Comparison of ENCODE assay signal across 14 cellular contexts in genomic region chr10:5658871-5659618, GRCh38. TPM values are rescaled to one million over a fixed set of nuclear protein-coding genes. Genes with fewer than 3 reads are reported as not detected.
DNase-seq lines count a peak whose midpoint lies in the region; ATAC-seq and TF ChIP-seq lines count a peak whose summit lies in the region.
"Had no signal": no experiment of that assay in that cellular context is flagged by ENCODE, and none has a peak within 500 bp of the region (broad histone marks: within the 10 kb centered on the region; RNA-seq: fewer than 3 reads in every experiment).

No MANE protein-coding gene starts in this region.

- no peak for TF ChIP-seq CTCF in OCI-LY7 (conservative IDR thresholded peaks at IDR 0.05; ENCODE audit: low read length)
- no peak for TF ChIP-seq CTCF in psoas muscle (IDR thresholded peaks at IDR 0.05)

- no peaks in the 10 kb centered on the region for H3K9me3 ChIP-seq in OCI-LY7 (ENCODE audit: low read length)
- H3K9me3 ChIP-seq in psoas muscle, result no peaks in the 10 kb centered on the region
- H3K9me3 ChIP-seq: mucosa of descending colon had no signal

- intact Hi-C loops in OCI-LY7 (cut with micrococcal nuclease; ENCODE audit: unreplicated experiment) (loop anchor here (10.0 kb wide), 1 partner anchor 686 kb away; no protein-coding TSS in a partner anchor), psoas muscle (cut with DNase I) (no loop called here)

- peak; percentile 58 for DNase-seq in ELF-1 (ENCODE audit: low read depth, low spot score)
- peak; percentile 51 for DNase-seq in OCI-LY7 (ENCODE audit: low spot score)
- peak; percentile 57 for DNase-seq in iPS-NIHi7 (ENCODE audit: extremely low spot score)
- no peak for DNase-seq in psoas muscle
- DNase-seq in cerebellum (ENCODE audit: low spot score), result no peak
- no peak for DNase-seq in NCI-H187 (lab: John Stamatoyannopoulos, UW)
- DNase-seq: activated B cell treated with CpG ODN at 0.5 μM for 24 hours, anterior cingulate cortex, cortex of kidney, MM.1S, NCI-H2081 treated with DMSO at 0.1 percent for 48 hours had no signal

- peak overlapping the region; percentile 93 for H3K4me2 ChIP-seq in OCI-LY7 (ENCODE audit: low read length)

- no peaks in the 10 kb centered on the region for H3K9me2 ChIP-seq in OCI-LY7 (ENCODE audit: insufficient read depth, low read length)

- WGBS in psoas muscle, 3 donors, result 60 to 83% (median 61%) methylated on average over 20 of the region's 20 CpGs

- H3K4me1 ChIP-seq in OCI-LY7 (ENCODE audit: insufficient read depth, low read length, poor library complexity, severe bottlenecking) (peaks cover 100% of the 10 kb centered on the region), psoas muscle (no peaks in the 10 kb centered on the region)

- no peak overlapping the region; the same call in 1 of the 2 replicates for H2AFZ ChIP-seq in OCI-LY7 (ENCODE audit: low read length)

- no peaks in the 10 kb centered on the region for H3K36me3 ChIP-seq in OCI-LY7 (ENCODE audit: insufficient read depth, low read length)
- no peaks in the 10 kb centered on the region for H3K36me3 ChIP-seq in psoas muscle (ENCODE audit: insufficient read depth in 1 of 2, low read depth in 1 of 2)

- H3K4me3 ChIP-seq in OCI-LY7 (ENCODE audit: low read depth, low read length, poor library complexity, severe bottlenecking), result peak overlapping the region; percentile 30
- H3K4me3 ChIP-seq in psoas muscle, result no peak overlapping the region
- H3K4me3 ChIP-seq: mucosa of descending colon had no signal

- POLR2A ChIA-PET in OCI-LY7 (lab: Charles Lee), result interaction anchor here (1.0 to 9.1 kb wide), 4 partner anchors 8 to 38 kb away, joined by 3 to 142 read pairs (median 6); no protein-coding TSS in a partner anchor

- H3K27me3 ChIP-seq in psoas muscle (ENCODE audit: insufficient read depth in 3 of 3, low read length in 2 of 3), result no peaks in the 10 kb centered on the region

- BruUV-seq in OCI-LY7 (replicated peaks; lab: Mats Ljungman, UMichigan), result no TSS peak

- H3K79me2 ChIP-seq in OCI-LY7 (ENCODE audit: insufficient read depth, low read depth, low read length), result peaks cover 52% of the 10 kb centered on the region; the same call in 1 of the 2 replicates

- ATAC-seq in psoas muscle (peak; percentile 37 to 64 (median 50)), HG02970 (IDR thresholded peaks at IDR 0.05; ENCODE audit: low FRiP score, unreplicated experiment) (no peak)

- H3K27ac ChIP-seq in OCI-LY7 (ENCODE audit: low read depth, low read length, poor library complexity, severe bottlenecking) (peak overlapping the region; percentile 100), psoas muscle (no peak overlapping the region)
- H3K27ac ChIP-seq: epithelial cell of prostate had no signal

- no peaks in the 10 kb centered on the region for H4K20me1 ChIP-seq in OCI-LY7 (ENCODE audit: insufficient read depth, low read length)

- CTCF ChIA-PET in OCI-LY7 (lab: Charles Lee; ENCODE audit: unreplicated experiment), result no interaction called here

RNA-seq across cellular contexts. Expression of gene ASB13, which starts 7.3 kb away (rescaled TPM):
- 23.2 and 25.6 TPM in 2 replicates for total RNA-seq in OCI-LY7 (2014; rRNA removed; shearing (Covaris generic))
- 90.4 and 108 TPM in 2 replicates for total RNA-seq in OCI-LY7 (2022)
- total RNA-seq in psoas muscle, result 10 to 100 TPM; 13.0 to 20.8 (median 15.5) TPM
- 10 to 100 TPM in 2 of 3 donors, 1 to 10 TPM in 1; 9.8 to 18.3 (median 11.4) TPM for polyA plus RNA-seq in psoas muscle
- 11.9 TPM for total RNA-seq in cerebellum

RNA-seq across cellular contexts. Expression of gene TASOR2, which starts 25.6 kb away (rescaled TPM):
- total RNA-seq in OCI-LY7 (2014; rRNA removed; shearing (Covaris generic)), result 103 and 113 TPM in 2 replicates
- total RNA-seq in OCI-LY7 (2022), result 116 and 127 TPM in 2 replicates
- total RNA-seq in psoas muscle, result 10 to 100 TPM; 31.5 to 45.6 (median 39.0) TPM
- polyA plus RNA-seq in psoas muscle, result 10 to 100 TPM in 2 of 3 donors, 1 to 10 TPM in 1; 8.2 to 24.9 (median 12.1) TPM
- 73.1 TPM for total RNA-seq in cerebellum

Comparison
In these comparisons a context has a peak if more than half of its experiments do, and no peak if none do; other contexts are left out.
1. DNase-seq: peak in ELF-1 (single experiment), OCI-LY7 (single experiment) and iPS-NIHi7 (single experiment); none in psoas muscle (0 of 2), cerebellum (single experiment) and NCI-H187 (0 of 2).